Comparison of ENCODE assay signal across 15 cellular contexts in the genomic region with DNA sequence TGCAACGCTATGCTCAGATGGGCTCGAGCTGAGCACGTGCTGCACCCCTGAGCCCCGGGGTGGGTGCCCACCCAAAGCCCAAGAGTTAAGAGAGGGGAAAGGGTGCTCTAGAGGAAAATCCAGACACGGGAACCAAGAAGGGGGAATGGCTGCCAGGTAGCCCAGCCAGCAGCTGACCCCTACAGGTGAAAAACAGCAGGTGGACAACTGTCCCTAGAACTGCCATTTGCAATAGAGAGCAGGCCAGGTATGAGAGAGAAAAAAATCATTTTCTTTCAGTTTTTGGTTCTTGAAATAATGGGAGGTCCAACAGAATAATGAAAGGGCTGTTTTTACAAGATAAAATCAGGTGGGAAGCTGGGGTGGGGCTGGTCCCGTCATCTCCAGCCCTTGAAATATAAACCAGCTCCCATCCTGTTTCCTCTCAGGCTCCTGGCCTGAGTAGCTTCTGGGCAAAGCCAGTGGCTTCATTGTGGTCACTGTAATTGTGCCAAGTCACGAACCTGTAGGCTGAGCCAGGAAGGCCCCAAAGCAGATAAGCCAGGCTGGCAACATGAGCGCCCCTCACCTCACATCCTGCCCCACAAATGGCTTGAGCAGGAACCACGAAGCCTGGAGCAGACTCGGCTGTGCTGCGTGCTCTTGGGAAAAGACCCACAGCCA.
DNase-seq lines count a peak whose midpoint lies in the region; FAIRE-seq and TF ChIP-seq lines count a peak whose summit lies in the region.
"Had no signal": no experiment of that assay in that cellular context is flagged by ENCODE, and none has a peak within 500 bp of the region (broad histone marks: within the 10 kb centered on the region; RNA-seq: fewer than 3 reads in every experiment).

No MANE protein-coding gene starts in this region.

- H3K9me3 ChIP-seq in endodermal cell (ENCODE audit: control insufficient read depth, low read length), result no peaks in the 10 kb centered on the region
- no peaks in the 10 kb centered on the region for H3K9me3 ChIP-seq in MM.1S (replicated peaks; ENCODE audit: insufficient read depth, low read length)

- peaks cover 4% of the 10 kb centered on the region for H3K4me1 ChIP-seq in endodermal cell (ENCODE audit: control insufficient read depth, insufficient read depth, low read length)
- no peaks in the 10 kb centered on the region for H3K4me1 ChIP-seq in MM.1S (ENCODE audit: low read length)

- H3K4me3 Mint-ChIP-seq in endodermal cell (no peak overlapping the region), HFFc6 (no peak overlapping the region)
- H3K4me3 Mint-ChIP-seq: activated naive CD4-positive, alpha-beta T cell treated with anti-CD3 and anti-CD28 coated beads, Interleukin-2, amount 50 U/mL, for 24 hours; IgD-negative memory B cell; naive B cell had no signal

- peak; percentile 59 for TF ChIP-seq CTCF in endodermal cell (conservative IDR thresholded peaks at IDR 0.05)
- TF ChIP-seq CTCF in MM.1S (IDR thresholded peaks at IDR 0.05; ENCODE audit: low read length), result no peak
- no peak for TF ChIP-seq CTCF in HFFc6 (IDR thresholded peaks at IDR 0.05)

- H3K36me3 ChIP-seq in endodermal cell (ENCODE audit: control insufficient read depth, insufficient read depth, low read length), result no peaks in the 10 kb centered on the region
- no peaks in the 10 kb centered on the region for H3K36me3 ChIP-seq in MM.1S (replicated peaks; ENCODE audit: insufficient read depth, low read length)

- H3K9ac ChIP-seq in endodermal cell (ENCODE audit: extremely low read depth, low read length, poor library complexity, severe bottlenecking), result no peak overlapping the region
- no peak overlapping the region for H3K9ac ChIP-seq in MM.1S (ENCODE audit: low read length)

- H4K20me1 ChIP-seq in MM.1S (ENCODE audit: insufficient read depth, low read length), result no peaks in the 10 kb centered on the region

- H3K4me1 Mint-ChIP-seq in endodermal cell, result peaks cover 1% of the 10 kb centered on the region
- no peaks in the 10 kb centered on the region for H3K4me1 Mint-ChIP-seq in HFFc6 (ENCODE audit: low read depth)
- H3K4me1 Mint-ChIP-seq: activated naive CD4-positive, alpha-beta T cell treated with anti-CD3 and anti-CD28 coated beads, Interleukin-2, amount 50 U/mL, for 24 hours; IgD-negative memory B cell; naive B cell had no signal

- no peak for FAIRE-seq in urothelium cell line (lab: Jason Lieb, UNC)
- FAIRE-seq: small intestine had no signal

- H3K9me2 ChIP-seq in MM.1S (replicated peaks; ENCODE audit: insufficient read depth, low read length), result no peaks in the 10 kb centered on the region

- H3F3A ChIP-seq in MM.1S (ENCODE audit: insufficient read depth, low read length), result no peaks in the 10 kb centered on the region

- DNase-seq in DMS153 (lab: John Stamatoyannopoulos, UW), result peak; percentile 44
- DNase-seq in DMS153 treated with DMSO at 0.1 percent for 48 hours (lab: John Stamatoyannopoulos, UW; ENCODE audit: unreplicated experiment), result no peak
- peak; percentile 64 for DNase-seq in OCI-M1 (lab: John Stamatoyannopoulos, UW)
- no peak for DNase-seq in endodermal cell
- peak; percentile 61 for DNase-seq in urothelium cell line (ENCODE audit: low spot score)
- no peak for DNase-seq in retina
- DNase-seq in MM.1S, result no peak
- DNase-seq in HFFc6, result no peak
- DNase-seq: 8988T, COR-L47, H7, naive B cell, small intestine had no signal

- no peak overlapping the region for H3K27ac Mint-ChIP-seq in endodermal cell
- no peak overlapping the region for H3K27ac Mint-ChIP-seq in HFFc6
- H3K27ac Mint-ChIP-seq: IgD-negative memory B cell, naive B cell had no signal

- no peak overlapping the region for H2AFZ ChIP-seq in MM.1S (ENCODE audit: low read length)

- H3K4me3 ChIP-seq in endodermal cell (ENCODE audit: low read length) (no peak overlapping the region), MM.1S (ENCODE audit: low read length) (no peak overlapping the region)

- no peaks in the 10 kb centered on the region for H3K36me3 Mint-ChIP-seq in endodermal cell (ENCODE audit: low read depth)
- H3K36me3 Mint-ChIP-seq in HFFc6 (ENCODE audit: low read depth), result no peaks in the 10 kb centered on the region
- H3K36me3 Mint-ChIP-seq: activated naive CD4-positive, alpha-beta T cell treated with anti-CD3 and anti-CD28 coated beads, Interleukin-2, amount 50 U/mL, for 24 hours had no signal

- no peaks in the 10 kb centered on the region for H3K79me2 ChIP-seq in MM.1S (ENCODE audit: low read length)

- H3K27me3 ChIP-seq in endodermal cell (ENCODE audit: control insufficient read depth, insufficient read depth, low read length, poor library complexity, severe bottlenecking), result no peaks in the 10 kb centered on the region
- no peaks in the 10 kb centered on the region for H3K27me3 ChIP-seq in MM.1S (replicated peaks; ENCODE audit: insufficient read depth, low read length)

- no peak overlapping the region for H3K4me2 ChIP-seq in MM.1S (ENCODE audit: low read depth, low read length)

- H3K27ac ChIP-seq in endodermal cell (ENCODE audit: low read depth, low read length), result no peak overlapping the region
- no peak overlapping the region for H3K27ac ChIP-seq in MM.1S (ENCODE audit: low read length)

- WGBS in endodermal cell (ENCODE audit: insufficient coverage in 1 of 2, insufficient read length in 1 of 2), 2 experiments, result 80 to 92% methylated on average over 4 to 11 of the region's 11 CpGs

- H3K27me3 Mint-ChIP-seq in endodermal cell (ENCODE audit: insufficient read depth) (peaks cover 1% of the 10 kb centered on the region), HFFc6 (ENCODE audit: insufficient read depth) (no peaks in the 10 kb centered on the region; the same call in 1 of the 2 replicates)

- H3K9me3 Mint-ChIP-seq in endodermal cell, result no peaks in the 10 kb centered on the region
- peaks cover 56% of the 10 kb centered on the region for H3K9me3 Mint-ChIP-seq in HFFc6
- H3K9me3 Mint-ChIP-seq: activated naive CD4-positive, alpha-beta T cell treated with anti-CD3 and anti-CD28 coated beads, Interleukin-2, amount 50 U/mL, for 24 hours; IgD-negative memory B cell had no signal

Comparison
In these comparisons a context has a peak if more than half of its experiments do, and no peak if none do; other contexts are left out.
1. DNase-seq: peak in DMS153 (single experiment), OCI-M1 (single experiment) and urothelium cell line (single experiment); none in DMS153 treated with DMSO at 0.1 percent for 48 hours (single experiment), endodermal cell (single experiment), retina (single experiment), MM.1S (single experiment) and HFFc6 (single experiment).